In the genomic region with DNA sequence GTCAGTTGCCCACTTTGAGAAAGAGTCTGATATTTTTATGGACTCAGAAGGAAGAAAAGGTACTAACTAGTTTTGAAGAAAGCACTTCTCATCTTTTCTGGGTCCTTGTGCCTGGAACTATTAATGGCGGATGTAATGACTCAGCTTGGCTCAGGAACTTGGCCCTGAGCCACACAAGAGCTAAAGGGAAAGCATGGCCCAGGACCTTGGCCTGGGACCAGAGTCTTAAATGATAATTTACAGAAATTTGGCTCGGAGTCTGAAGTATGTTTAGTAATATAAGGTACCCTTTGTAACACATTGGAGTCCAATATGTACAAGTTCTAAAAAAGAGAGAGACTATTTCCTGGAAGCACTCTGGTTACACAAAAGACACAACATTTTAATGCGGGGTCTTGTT, we compare ENCODE assay signal across 15 cellular contexts. TPM values are rescaled to one million over a fixed set of nuclear protein-coding genes. Genes with fewer than 3 reads are reported as not detected.
"Had no signal": no experiment of that assay in that cellular context is flagged by ENCODE, and none has a peak within 500 bp of the region (broad histone marks: within the 10 kb centered on the region; RNA-seq: fewer than 3 reads in every experiment).

No MANE protein-coding gene starts in this region.

RNA-seq across cellular contexts. Expression of gene CDY2B, which starts 4.6 kb away (rescaled TPM):
- total RNA-seq: stomach, subcutaneous adipose tissue, suprapubic skin, temporal lobe, thoracic aorta, thyroid gland, tibial nerve, transverse colon, upper lobe of left lung, upper lobe of right lung, ureter, urinary bladder, uterus, vagina had no signal
- polyA plus RNA-seq: stomach, thymus, urinary bladder had no signal
